Comparison of ENCODE assay signal across 23 cellular contexts in genomic region chr7:108129018-108129965, GRCh38. TPM values are rescaled to one million over a fixed set of nuclear protein-coding genes. Genes with fewer than 3 reads are reported as not detected.
A peak's percentile ranks its signal among the peaks of the same experiment; 100 is the strongest.
DNase-seq lines count a peak whose midpoint lies in the region; ATAC-seq, FAIRE-seq and TF ChIP-seq lines count a peak whose summit lies in the region.
"Had no signal": no experiment of that assay in that cellular context is flagged by ENCODE, and none has a peak within 500 bp of the region (broad histone marks: within the 10 kb centered on the region; RNA-seq: fewer than 3 reads in every experiment).

No MANE protein-coding gene starts in this region.

- ATAC-seq in GM21526 (IDR thresholded peaks at IDR 0.05; ENCODE audit: low FRiP score, unreplicated experiment): no peak
- no peak for ATAC-seq in GM19467 (IDR thresholded peaks at IDR 0.05; ENCODE audit: unreplicated experiment)
- ATAC-seq: GM23338, Panc1 had no signal

- 63% methylated on average over 7 of the region's 7 CpGs for whole genome bisulfite sequencing in suprapubic skin

- peaks cover 47% of the 10 kb centered on the region for H3K4me1 Mint-ChIP-seq in mesothelial cell of epicardium
- H3K4me1 Mint-ChIP-seq: CD14-positive monocyte had no signal

- no peaks in the 10 kb centered on the region for H3K36me3 ChIP-seq in adipocyte (ENCODE audit: control insufficient read depth, insufficient read depth, low read length, severe bottlenecking)
- H3K36me3 ChIP-seq in suprapubic skin: no peaks in the 10 kb centered on the region
- H3K36me3 ChIP-seq: MG63, SJCRH30 had no signal

- no peaks in the 10 kb centered on the region for H3K9me3 ChIP-seq in adipocyte (ENCODE audit: control insufficient read depth, low read length)
- H3K9me3 ChIP-seq in suprapubic skin: no peaks in the 10 kb centered on the region
- H3K9me3 ChIP-seq: MG63 had no signal

- TF ChIP-seq CTCF in mesothelial cell of epicardium (IDR thresholded peaks at IDR 0.05; ENCODE audit: unreplicated experiment) (no peak), suprapubic skin (IDR thresholded peaks at IDR 0.05) (no peak), coronary artery (IDR thresholded peaks at IDR 0.05) (no peak)

- peak; percentile 15 for FAIRE-seq in endometrium (lab: Jason Lieb, UNC)
- FAIRE-seq: HTR-8/SVneo had no signal

- peaks cover 21% of the 10 kb centered on the region for H3K4me1 ChIP-seq in adipocyte (ENCODE audit: control insufficient read depth, insufficient read depth, low read length)
- H3K4me1 ChIP-seq in suprapubic skin: no peaks in the 10 kb centered on the region

- H3K27ac ChIP-seq in suprapubic skin (peak overlapping the region; percentile 66), coronary artery (no peak overlapping the region)
- H3K27ac ChIP-seq: SJCRH30 had no signal

- H3K27me3 Mint-ChIP-seq in mesothelial cell of epicardium (ENCODE audit: low read depth): no peaks in the 10 kb centered on the region

- H3K4me3 ChIP-seq in adipocyte (ENCODE audit: low read length) (no peak overlapping the region), suprapubic skin (peak overlapping the region; percentile 32), coronary artery (no peak overlapping the region)
- H3K4me3 ChIP-seq: GM23338, MG63, SJCRH30 had no signal

- H3K4me3 Mint-ChIP-seq in mesothelial cell of epicardium: peak overlapping the region; percentile 49
- H3K4me3 Mint-ChIP-seq: CD14-positive monocyte, GM23338, IgD-negative memory B cell had no signal

- H3K36me3 Mint-ChIP-seq in mesothelial cell of epicardium: peaks cover 5% of the 10 kb centered on the region
- H3K36me3 Mint-ChIP-seq: CD14-positive monocyte, IgD-negative memory B cell had no signal

- no peak for TF ChIP-seq POLR2A in suprapubic skin (IDR thresholded peaks at IDR 0.05)

- H3K27me3 ChIP-seq in adipocyte (replicated peaks; ENCODE audit: control insufficient read depth, insufficient read depth, low read length) (no peaks in the 10 kb centered on the region), suprapubic skin (no peaks in the 10 kb centered on the region)
- H3K27me3 ChIP-seq: MG63, SJCRH30 had no signal

- TF ChIP-seq EP300 in suprapubic skin (IDR thresholded peaks at IDR 0.05): no peak

- H3K9me3 Mint-ChIP-seq in mesothelial cell of epicardium: peaks cover 5% of the 10 kb centered on the region
- H3K9me3 Mint-ChIP-seq: GM23338, IgD-negative memory B cell had no signal

- peak overlapping the region; percentile 59 for H3K27ac Mint-ChIP-seq in mesothelial cell of epicardium
- H3K27ac Mint-ChIP-seq: CD14-positive monocyte, GM23338, IgD-negative memory B cell had no signal

- DNase-seq in adipocyte (ENCODE audit: low read depth) (peak; percentile 67), mesothelial cell of epicardium (ENCODE audit: low spot score in 2 of 2, unreplicated experiment in 2 of 2) (no peak), suprapubic skin (ENCODE audit: low spot score in 2 of 2) (no peak), coronary artery (ENCODE audit: low spot score) (no peak)
- DNase-seq: DMS79 treated with DMSO at 0.1 percent for 48 hours, HCEC 1CT, Kasumi-1, MG63, NCI-H1048, NCI-H1436, NCI-H2029 treated with DMSO at 0.1 percent for 48 hours, NCI-H2171 treated with DMSO at 0.1 percent for 48 hours, NCI-H446, SJCRH30 had no signal

- no peak overlapping the region for H3K9ac ChIP-seq in adipocyte (ENCODE audit: low read length)

RNA-seq across cellular contexts. Expression of gene LAMB4, which starts 0.9 kb away (rescaled TPM):
- total RNA-seq in mesothelial cell of epicardium (16.8 to 21.0 TPM (median 18.3 TPM) in 3 replicates), suprapubic skin (100 to 1,000 TPM; 212 to 642 (median 282) TPM)
- total RNA-seq: G401, GM23338, SJCRH30 had no signal
